ENCODE assay signal across 8 cellular contexts in the genomic region with DNA sequence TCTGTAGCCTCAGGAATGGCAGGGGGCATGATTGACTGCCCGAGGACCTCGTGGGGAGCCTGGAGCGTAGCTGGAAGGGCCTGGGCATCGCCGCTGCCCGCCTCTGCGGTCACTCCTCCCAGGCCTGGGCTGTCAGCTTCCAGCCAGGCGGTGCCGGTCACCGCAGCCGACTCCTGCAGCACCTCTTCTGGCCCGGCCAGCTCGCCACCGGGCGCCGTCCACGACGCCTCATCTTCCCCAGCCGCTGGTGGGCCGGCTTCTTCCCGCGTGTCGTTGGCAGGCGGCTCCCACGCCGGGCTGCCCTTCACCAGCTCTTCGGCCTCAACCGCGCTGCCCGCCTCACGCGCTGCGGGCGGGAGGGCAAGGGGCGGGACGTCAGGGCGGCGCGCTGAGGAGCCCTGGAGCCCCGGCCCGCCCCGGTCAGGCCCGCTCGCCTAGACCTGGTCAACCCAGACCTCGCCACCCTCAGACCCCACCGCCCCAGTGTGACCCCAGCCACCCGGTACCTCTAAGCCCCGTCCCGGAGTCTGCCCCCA. TPM values are rescaled to one million over a fixed set of nuclear protein-coding genes. Genes with fewer than 3 reads are reported as not detected.
A peak's percentile ranks its signal among the peaks of the same experiment; 100 is the strongest.
DNase-seq lines count a peak whose midpoint lies in the region; ATAC-seq and TF ChIP-seq lines count a peak whose summit lies in the region.

No MANE protein-coding gene starts in this region.

- H3K79me2 ChIP-seq in PC-3 (ENCODE audit: low read length) (no peaks in the 10 kb centered on the region), neural progenitor cell (ENCODE audit: low read depth) (no peaks in the 10 kb centered on the region)

- H3K9me3 ChIP-seq in CD8-positive, alpha-beta memory T cell (ENCODE audit: low read length) = no peaks in the 10 kb centered on the region
- H3K9me3 ChIP-seq in PC-3 (ENCODE audit: low read length) = no peaks in the 10 kb centered on the region
- peaks cover 0 to 2% of the 10 kb centered on the region in 2 donors for H3K9me3 ChIP-seq in esophagus (ENCODE audit: control insufficient read depth in 2 of 2, insufficient read depth in 1 of 2, low read depth in 1 of 2, low read length in 1 of 2)
- H3K9me3 ChIP-seq in neural progenitor cell (ENCODE audit: low read depth) = no peaks in the 10 kb centered on the region

- H3K27me3 Mint-ChIP-seq in CD8-positive, alpha-beta memory T cell = peaks cover 17 to 31% of the 10 kb centered on the region in 2 donors
- peaks cover 17% of the 10 kb centered on the region for H3K27me3 Mint-ChIP-seq in neural progenitor cell (ENCODE audit: insufficient read depth, low read depth)

- peaks cover 3% of the 10 kb centered on the region for H3K4me1 ChIP-seq in CD8-positive, alpha-beta memory T cell (ENCODE audit: insufficient read depth, low read length)
- H3K4me1 ChIP-seq in PC-3 (ENCODE audit: insufficient read depth, low read length) = no peaks in the 10 kb centered on the region; the same call in 1 of the 2 replicates
- peaks cover 5 to 11% of the 10 kb centered on the region in 2 donors for H3K4me1 ChIP-seq in esophagus (ENCODE audit: control insufficient read depth in 2 of 2, insufficient read depth in 2 of 2, low read length in 1 of 2)
- H3K4me1 ChIP-seq in neural progenitor cell = peaks cover 12% of the 10 kb centered on the region

- peaks cover 0 to 2% (median 0%) of the 10 kb centered on the region in 5 donors for H3K9me3 Mint-ChIP-seq in CD8-positive, alpha-beta memory T cell
- peaks cover 4% of the 10 kb centered on the region for H3K9me3 Mint-ChIP-seq in neural progenitor cell

- WGBS in esophagus, 2 donors = 3 to 6% methylated on average over 34 to 49 of the region's 49 CpGs

- peaks cover 16% of the 10 kb centered on the region for H3K27me3 ChIP-seq in CD8-positive, alpha-beta memory T cell (ENCODE audit: insufficient read depth, low read length, poor library complexity, severe bottlenecking)
- peaks cover 12% of the 10 kb centered on the region for H3K27me3 ChIP-seq in PC-3 (ENCODE audit: low read length)
- H3K27me3 ChIP-seq in esophagus (ENCODE audit: control insufficient read depth in 1 of 2, insufficient read depth in 2 of 2, low read length in 2 of 2) = no peaks in the 10 kb centered on the region
- H3K27me3 ChIP-seq in neural progenitor cell = peaks cover 52% of the 10 kb centered on the region

- ATAC-seq in PC-3 = peak; percentile 13

- intact Hi-C loops in PC-3 (cut with micrococcal nuclease) = no loop called here

- TF ChIP-seq CTCF in PC-3 (conservative IDR thresholded peaks at IDR 0.05; ENCODE audit: low read depth, low read length) = no peak
- TF ChIP-seq CTCF in neural progenitor cell (IDR thresholded peaks at IDR 0.05) = no peak

- H3K4me2 ChIP-seq in PC-3 (ENCODE audit: low read length) (peak overlapping the region; percentile 87), neural progenitor cell (peak overlapping the region; percentile 97)

- H3K36me3 Mint-ChIP-seq in CD8-positive, alpha-beta memory T cell = no peaks in the 10 kb centered on the region
- peaks cover 13% of the 10 kb centered on the region for H3K36me3 Mint-ChIP-seq in neural progenitor cell

- H3F3A ChIP-seq in PC-3 (ENCODE audit: low read length, unreplicated experiment) (no peaks in the 10 kb centered on the region), neural progenitor cell (ENCODE audit: low read depth) (peaks cover 42% of the 10 kb centered on the region)

- peak overlapping the region; percentile 41 for H3K4me3 ChIP-seq in CD8-positive, alpha-beta memory T cell (ENCODE audit: low read length)
- H3K4me3 ChIP-seq in PC-3 (ENCODE audit: low read length) (peak overlapping the region; percentile 33; the same call in 1 of the 2 replicates), esophagus (ENCODE audit: low read depth in 1 of 2, low read length in 2 of 2) (peak overlapping the region; percentile 33 to 61), neural progenitor cell (peak overlapping the region; percentile 56)

- H3K27ac Mint-ChIP-seq in CD8-positive, alpha-beta memory T cell = peak overlapping the region in 1 of 8 donors; percentile 29
- no peak overlapping the region for H3K27ac Mint-ChIP-seq in neural progenitor cell

- CTCF ChIA-PET in CD8-positive, alpha-beta memory T cell (lab: Charles Lee) = no interaction called here
- CTCF ChIA-PET in PC-3 (lab: Charles Lee) = no interaction called here
- CTCF ChIA-PET in HEK293T (lab: Yijun Ruan, JAX) = no interaction called here

- H3K9ac ChIP-seq in PC-3 (ENCODE audit: low read length) (no peak overlapping the region), neural progenitor cell (no peak overlapping the region)

- no peak overlapping the region for H3K27ac ChIP-seq in CD8-positive, alpha-beta memory T cell (ENCODE audit: low read depth, low read length)
- no peak overlapping the region for H3K27ac ChIP-seq in PC-3 (ENCODE audit: low read length)
- H3K27ac ChIP-seq in esophagus (ENCODE audit: low read depth in 2 of 2, low read length in 1 of 2) = no peak overlapping the region
- H3K27ac ChIP-seq in neural progenitor cell = no peak overlapping the region

- H2AFZ ChIP-seq in PC-3 (ENCODE audit: low read length) = peak overlapping the region; percentile 69; the same call in 1 of the 2 replicates
- peak overlapping the region; percentile 81 for H2AFZ ChIP-seq in neural progenitor cell (replicated peaks)

- peaks cover 0 to 3% (median 1%) of the 10 kb centered on the region in 3 donors for H3K4me1 Mint-ChIP-seq in CD8-positive, alpha-beta memory T cell
- H3K4me1 Mint-ChIP-seq in neural progenitor cell = peaks cover 36% of the 10 kb centered on the region

- H3K4me3 Mint-ChIP-seq in CD8-positive, alpha-beta memory T cell = peak overlapping the region; percentile 34 to 78 (median 69)
- peak overlapping the region; percentile 78 for H3K4me3 Mint-ChIP-seq in neural progenitor cell

- H4K20me1 ChIP-seq in PC-3 (ENCODE audit: low read length) = no peaks in the 10 kb centered on the region
- H4K20me1 ChIP-seq in neural progenitor cell (ENCODE audit: low read depth) = no peaks in the 10 kb centered on the region

- BruUV-seq in PC-3 (replicated peaks; lab: Mats Ljungman, UMichigan) = no TSS peak

- POLR2A ChIA-PET in CD8-positive, alpha-beta memory T cell (lab: Charles Lee) = no interaction called here
- POLR2A ChIA-PET in PC-3 (lab: Charles Lee; ENCODE audit: unreplicated experiment) = no interaction called here
- POLR2A ChIA-PET in HEK293T (lab: Yijun Ruan, JAX) = interaction anchor here (0.5 to 1.0 kb wide), 3 partner anchors 9 to 30 kb away, joined by 3 to 4 read pairs (median 4); no protein-coding TSS in a partner anchor

- DNase-seq in CD8-positive, alpha-beta memory T cell = no peak
- DNase-seq in PC-3 (no peak), neural progenitor cell (ENCODE audit: low spot score) (peak; percentile 44), NOMO-1 treated with DMSO at 0.1 percent for 48 hours (lab: John Stamatoyannopoulos, UW; ENCODE audit: unreplicated experiment) (no peak), HEK293T (ENCODE audit: extremely low spot score) (no peak), DMS153 (lab: John Stamatoyannopoulos, UW) (no peak), AML-193 (lab: John Stamatoyannopoulos, UW) (no peak)

- no peaks in the 10 kb centered on the region for H3K9me2 ChIP-seq in PC-3 (replicated peaks; ENCODE audit: low read length)

- no peaks in the 10 kb centered on the region for H3K36me3 ChIP-seq in CD8-positive, alpha-beta memory T cell (ENCODE audit: insufficient read depth, low read length)
- no peaks in the 10 kb centered on the region for H3K36me3 ChIP-seq in PC-3 (ENCODE audit: low read depth, low read length)
- H3K36me3 ChIP-seq in esophagus (ENCODE audit: control insufficient read depth in 2 of 2, insufficient read depth in 2 of 2, low read length in 1 of 2) = no peaks in the 10 kb centered on the region
- H3K36me3 ChIP-seq in neural progenitor cell = no peaks in the 10 kb centered on the region

TF ChIP-seq in HEK293T, 16 proteins besides CTCF, POLR2A, EP300 and RAD21:
- TF ChIP-seq ELF4 (IDR thresholded peaks at IDR 0.05) (no peak), HDGF (IDR thresholded peaks at IDR 0.05; ENCODE audit: borderline replicate concordance) (no peak), CTBP1 (IDR thresholded peaks at IDR 0.05; ENCODE audit: borderline replicate concordance) (no peak), SUZ12 (IDR thresholded peaks at IDR 0.05) (no peak), L3MBTL2 (conservative IDR thresholded peaks at IDR 0.05) (no peak), ZNF384 (IDR thresholded peaks at IDR 0.05) (no peak), NFRKB (IDR thresholded peaks at IDR 0.05) (no peak), FOXA1 (IDR thresholded peaks at IDR 0.05) (no peak), TARDBP (IDR thresholded peaks at IDR 0.05) (no peak), LEF1 (IDR thresholded peaks at IDR 0.05; ENCODE audit: borderline replicate concordance) (no peak), FOXK2 (IDR thresholded peaks at IDR 0.05) (no peak), FOXM1 (IDR thresholded peaks at IDR 0.05; ENCODE audit: borderline replicate concordance) (no peak), ARNT (IDR thresholded peaks at IDR 0.05) (no peak), SP1 (IDR thresholded peaks at IDR 0.05) (no peak), BHLHE40 (IDR thresholded peaks at IDR 0.05; ENCODE audit: borderline replicate concordance) (no peak)
- TF ChIP-seq, protein P1, sequence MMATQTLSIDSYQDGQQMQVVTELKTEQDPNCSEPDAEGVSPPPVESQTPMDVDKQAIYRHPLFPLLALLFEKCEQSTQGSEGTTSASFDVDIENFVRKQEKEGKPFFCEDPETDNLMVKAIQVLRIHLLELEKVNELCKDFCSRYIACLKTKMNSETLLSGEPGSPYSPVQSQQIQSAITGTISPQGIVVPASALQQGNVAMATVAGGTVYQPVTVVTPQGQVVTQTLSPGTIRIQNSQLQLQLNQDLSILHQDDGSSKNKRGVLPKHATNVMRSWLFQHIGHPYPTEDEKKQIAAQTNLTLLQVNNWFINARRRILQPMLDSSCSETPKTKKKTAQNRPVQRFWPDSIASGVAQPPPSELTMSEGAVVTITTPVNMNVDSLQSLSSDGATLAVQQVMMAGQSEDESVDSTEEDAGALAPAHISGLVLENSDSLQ (IDR thresholded peaks at IDR 0.05) = no peak

RNA-seq across cellular contexts. Expression of a gene that starts 1.0 kb away (rescaled TPM):
- under 1 TPM; 0.50 to 0.53 TPM for total RNA-seq in CD8-positive, alpha-beta memory T cell
- not detected for polyA plus RNA-seq in CD8-positive, alpha-beta memory T cell
- total RNA-seq in PC-3 (2014; rRNA removed) (0.66 and 1.2 TPM in 2 replicates), neural progenitor cell (ENCODE audit: low replicate concordance) (1.7 and 4.6 TPM in 2 replicates)
- under 1 TPM; 0.12 to 0.40 TPM for polyA plus RNA-seq in esophagus
